35 cellular contexts compared by ENCODE assay signal in the genomic region with DNA sequence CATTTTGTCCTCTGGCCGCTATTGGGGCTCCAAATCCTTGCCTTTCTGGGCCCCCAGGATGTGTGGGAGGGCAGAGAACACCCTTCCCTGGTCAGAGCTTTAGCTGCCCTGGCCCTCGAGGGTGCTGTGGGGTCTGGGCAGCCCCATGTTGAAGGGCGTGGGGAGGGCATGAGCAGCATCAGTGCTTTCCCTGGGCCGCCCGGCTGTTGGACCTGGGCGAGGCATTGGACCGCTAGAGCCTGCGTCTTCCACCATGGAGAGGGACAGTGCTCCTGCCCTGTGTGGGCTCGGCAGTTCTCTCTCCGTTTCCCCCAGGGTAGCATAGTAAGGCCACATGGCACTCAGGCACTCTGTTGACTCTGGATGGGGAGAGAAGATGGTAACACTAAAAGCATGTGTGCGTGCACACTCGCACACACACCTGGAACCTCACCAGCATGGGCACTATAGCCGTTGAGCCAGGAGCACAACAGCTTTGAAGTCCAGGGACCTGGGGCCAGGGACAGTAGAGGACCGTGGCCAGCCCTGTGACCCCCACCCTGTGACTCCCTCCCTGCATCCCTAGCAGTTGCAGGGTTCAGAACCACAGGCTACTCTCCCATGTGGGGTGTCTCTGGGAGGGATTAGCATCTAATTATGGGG. TPM values are rescaled to one million over a fixed set of nuclear protein-coding genes. Genes with fewer than 3 reads are reported as not detected.
"Had no signal": no experiment of that assay in that cellular context is flagged by ENCODE, and none has a peak within 500 bp of the region (broad histone marks: within the 10 kb centered on the region; RNA-seq: fewer than 3 reads in every experiment).

No MANE protein-coding gene starts in this region.

- DNase-seq: activated B cell treated with CpG ODN at 0.5 μM for 24 hours; activated CD4-positive, alpha-beta T cell treated with anti-CD3 and anti-CD28 coated beads, Interleukin-2, amount 50 U/mL, for 1 hour; activated CD8-positive, alpha-beta T cell treated with anti-CD3 and anti-CD28 coated beads for 36 hours; activated effector memory CD4-positive, alpha-beta T cell treated with Interleukin-2 at 50 U/mL for 16 hours; activated naive CD4-positive, alpha-beta T cell treated with Interleukin-2 at 50 U/mL for 16 hours; activated T-cell treated with anti-CD3 and anti-CD28 coated beads, Interleukin-2, amount 50 U/mL, for 72 hours; anterior cingulate cortex; body of pancreas; effector CD4-positive, alpha-beta T cell; head of caudate nucleus; hypothalamus; immature natural killer cell; natural killer cell; small intestine; stimulated activated CD4-positive, alpha-beta T cell treated with anti-CD3 and anti-CD28 coated beads, Interleukin-4, amount 100 ng/mL, for 24 hours; stimulated activated naive CD8-positive, alpha-beta T cell treated with anti-CD3 and anti-CD28 coated beads, Interleukin-15, amount 100 ng/mL, for 72 hours; substantia nigra; T-helper 1 cell; tibial artery; upper lobe of right lung had no signal

- H3K27me3 Mint-ChIP-seq: activated B cell treated with CpG ODN at 0.5 μM for 24 hours; activated CD8-positive, alpha-beta T cell treated with anti-CD3 and anti-CD28 coated beads for 36 hours; activated naive CD8-positive, alpha-beta T cell; stimulated activated naive CD8-positive, alpha-beta T cell treated with anti-CD3 and anti-CD28 coated beads, Interleukin-15, amount 100 ng/mL, for 72 hours had no signal

- H3K36me3 ChIP-seq: gastroesophageal sphincter, tibial artery, upper lobe of right lung had no signal

- H3K36me3 Mint-ChIP-seq: activated naive CD8-positive, alpha-beta T cell; immature natural killer cell; memory B cell; natural killer cell; stimulated activated effector memory CD8-positive, alpha-beta T cell treated with anti-CD3 and anti-CD28 coated beads, Interleukin-12 subunit alpha, Interleukin-12 subunit beta, amount 100 ng/mL, for 72 hours had no signal

- H3K4me3 ChIP-seq: body of pancreas, gastroesophageal sphincter, tibial artery, upper lobe of right lung had no signal

- FAIRE-seq: colon, small intestine had no signal

- H3K27me3 ChIP-seq: body of pancreas, upper lobe of right lung had no signal

- H3K4me3 Mint-ChIP-seq: activated B cell treated with CpG ODN at 0.5 μM for 24 hours; activated CD8-positive, alpha-beta T cell treated with anti-CD3 and anti-CD28 coated beads for 36 hours; activated naive CD8-positive, alpha-beta T cell; activated T-cell treated with anti-CD3 and anti-CD28 coated beads, Interleukin-2, amount 50 U/mL, for 72 hours; immature natural killer cell; memory B cell; natural killer cell; stimulated activated effector memory CD8-positive, alpha-beta T cell treated with anti-CD3 and anti-CD28 coated beads, Interleukin-12 subunit alpha, Interleukin-12 subunit beta, amount 100 ng/mL, for 72 hours; stimulated activated naive CD8-positive, alpha-beta T cell treated with anti-CD3 and anti-CD28 coated beads, Interleukin-15, amount 100 ng/mL, for 72 hours; T-helper 2 cell treated with Interferon-gamma antibody and Interleukin-4, amounts not matched to agents 5 μg/mL and 100 μg/mL, for 36 hours had no signal

- ATAC-seq: activated CD8-positive, alpha-beta T cell treated with anti-CD3 and anti-CD28 coated beads for 36 hours; activated T-cell treated with anti-CD3 and anti-CD28 coated beads, Interleukin-2, amount 50 U/mL, for 72 hours; body of pancreas; gastroesophageal sphincter; natural killer cell; stimulated activated effector memory CD8-positive, alpha-beta T cell treated with anti-CD3 and anti-CD28 coated beads, Interleukin-12 subunit alpha, Interleukin-12 subunit beta, amount 100 ng/mL, for 72 hours; stimulated activated naive CD8-positive, alpha-beta T cell treated with anti-CD3 and anti-CD28 coated beads, Interleukin-15, amount 100 ng/mL, for 72 hours; upper lobe of right lung had no signal

- H3K27ac Mint-ChIP-seq: activated B cell treated with CpG ODN at 0.5 μM for 24 hours; activated CD8-positive, alpha-beta T cell treated with anti-CD3 and anti-CD28 coated beads for 36 hours; activated naive CD8-positive, alpha-beta T cell; activated T-cell treated with anti-CD3 and anti-CD28 coated beads, Interleukin-2, amount 50 U/mL, for 72 hours; immature natural killer cell; memory B cell; natural killer cell; stimulated activated effector memory CD8-positive, alpha-beta T cell treated with anti-CD3 and anti-CD28 coated beads, Interleukin-12 subunit alpha, Interleukin-12 subunit beta, amount 100 ng/mL, for 72 hours; T-helper 2 cell treated with Interferon-gamma antibody and Interleukin-4, amounts not matched to agents 5 μg/mL and 100 μg/mL, for 36 hours had no signal

- H3K27ac ChIP-seq: body of pancreas, gastroesophageal sphincter, tibial artery, upper lobe of right lung had no signal

- H3K9me3 Mint-ChIP-seq: activated B cell treated with CpG ODN at 0.5 μM for 24 hours; activated CD8-positive, alpha-beta T cell treated with anti-CD3 and anti-CD28 coated beads for 36 hours; activated T-cell treated with anti-CD3 and anti-CD28 coated beads, Interleukin-2, amount 50 U/mL, for 72 hours; immature natural killer cell; memory B cell; natural killer cell; stimulated activated effector memory CD8-positive, alpha-beta T cell treated with anti-CD3 and anti-CD28 coated beads, Interleukin-12 subunit alpha, Interleukin-12 subunit beta, amount 100 ng/mL, for 72 hours; stimulated activated naive CD8-positive, alpha-beta T cell treated with anti-CD3 and anti-CD28 coated beads, Interleukin-15, amount 100 ng/mL, for 72 hours; T-helper 2 cell treated with Interferon-gamma antibody and Interleukin-4, amounts not matched to agents 5 μg/mL and 100 μg/mL, for 36 hours had no signal

- H3K4me1 ChIP-seq: body of pancreas, gastroesophageal sphincter, tibial artery, upper lobe of right lung had no signal

- H3K9me3 ChIP-seq: body of pancreas, gastroesophageal sphincter, tibial artery, upper lobe of right lung had no signal

RNA-seq across cellular contexts. Expression of a gene that starts 6.7 kb away (rescaled TPM):
- total RNA-seq: activated B cell treated with CpG ODN at 0.5 μM for 24 hours, dermis blood vessel endothelial cell, kidney epithelial cell, mononuclear cell, natural killer cell, posterior vena cava, renal cortical epithelial cell, sciatic nerve had no signal

RNA-seq across cellular contexts. Expression of a gene that starts 42.2 kb away (rescaled TPM):
- total RNA-seq: activated B cell treated with CpG ODN at 0.5 μM for 24 hours; activated CD8-positive, alpha-beta T cell treated with anti-CD3 and anti-CD28 coated beads for 36 hours; activated T-cell treated with anti-CD3 and anti-CD28 coated beads, Interleukin-2, amount 50 U/mL, for 72 hours; body of pancreas; dermis blood vessel endothelial cell; gastroesophageal sphincter; kidney epithelial cell; lower leg skin; mononuclear cell; natural killer cell; osteoblast; posterior vena cava; renal cortical epithelial cell; sciatic nerve; upper lobe of right lung had no signal
- polyA plus RNA-seq: adipose tissue, immature natural killer cell, small intestine had no signal

RNA-seq across cellular contexts. Expression of a gene that starts 52.5 kb away (rescaled TPM):
- total RNA-seq: activated B cell treated with CpG ODN at 0.5 μM for 24 hours; activated CD8-positive, alpha-beta T cell treated with anti-CD3 and anti-CD28 coated beads for 36 hours; kidney epithelial cell; posterior vena cava had no signal
